Comparison of ENCODE assay signal across 8 cellular contexts in the genomic region with DNA sequence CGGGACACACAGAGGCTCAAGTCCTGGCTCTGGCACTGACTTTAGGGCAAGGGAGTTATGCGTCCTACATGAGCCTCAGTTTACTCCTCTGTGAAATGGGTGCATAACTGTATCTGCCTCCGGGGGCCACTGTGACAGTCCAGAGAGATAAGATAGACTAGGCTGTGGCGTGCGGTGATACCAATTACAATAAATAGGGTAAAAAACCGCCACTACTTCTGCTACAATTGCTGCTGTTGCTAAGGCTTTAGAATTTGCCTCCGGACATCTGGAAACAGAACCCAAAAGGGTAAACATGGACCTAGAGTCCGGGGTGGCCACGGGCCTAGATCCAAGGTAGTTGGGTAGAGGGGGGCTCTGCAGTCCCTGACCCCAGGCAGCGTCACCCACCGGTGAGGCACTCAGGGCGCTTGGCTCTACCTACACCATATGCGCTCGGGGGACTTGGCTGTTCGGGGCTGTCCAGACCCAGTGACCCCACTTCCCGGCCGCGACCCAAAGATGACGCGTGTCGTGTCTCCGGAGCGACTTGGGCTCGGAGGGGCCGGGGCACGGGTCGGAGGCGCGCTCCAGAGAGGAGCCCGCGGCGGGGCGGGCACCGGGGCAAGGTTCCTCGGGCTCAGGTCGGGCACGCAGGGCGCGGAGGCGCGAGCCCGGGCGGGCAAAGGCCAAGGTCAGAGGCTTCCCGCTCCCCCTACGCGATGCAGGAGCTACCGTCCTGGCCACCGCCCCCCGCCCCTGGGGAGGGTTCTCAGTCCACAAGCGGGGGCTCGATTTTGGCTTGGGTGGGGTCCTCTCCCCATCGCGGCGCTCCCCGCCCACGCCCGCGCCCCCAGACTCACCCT. TPM values are rescaled to one million over a fixed set of nuclear protein-coding genes. Genes with fewer than 3 reads are reported as not detected.
DNase-seq lines count a peak whose midpoint lies in the region; ATAC-seq, FAIRE-seq and TF ChIP-seq lines count a peak whose summit lies in the region.

No MANE protein-coding gene starts in this region.

- H3K4me1 Mint-ChIP-seq in MCF 10A (ENCODE audit: insufficient read depth, unreplicated experiment) = peaks cover 6% of the 10 kb centered on the region

- peak overlapping the region; percentile 72 to 80 (median 77) for H3K4me3 ChIP-seq in subcutaneous abdominal adipose tissue (ENCODE audit: low read depth in 1 of 5, low read length in 5 of 5)
- H3K4me3 ChIP-seq in effector memory CD4-positive, alpha-beta T cell (ENCODE audit: insufficient read depth, low read depth, low read length, poor library complexity, severe bottlenecking) = no peak overlapping the region

- DNase-seq in HTR-8/SVneo (ENCODE audit: insufficient read length, low spot score) = no peak
- DNase-seq in MCF 10A (ENCODE audit: unreplicated experiment) = peak; percentile 11
- peak; percentile 85 for DNase-seq in left lobe of liver (ENCODE audit: low spot score)
- no peak for DNase-seq in effector memory CD4-positive, alpha-beta T cell
- no peak for DNase-seq in NCI-H1930 (lab: John Stamatoyannopoulos, UW)

- H3K9me3 ChIP-seq in ES-I3 (ENCODE audit: control insufficient read depth, insufficient read depth, low read length) = no peaks in the 10 kb centered on the region
- no peaks in the 10 kb centered on the region for H3K9me3 ChIP-seq in subcutaneous abdominal adipose tissue (ENCODE audit: control insufficient read depth in 5 of 5, low read length in 5 of 5)
- no peaks in the 10 kb centered on the region for H3K9me3 ChIP-seq in effector memory CD4-positive, alpha-beta T cell (ENCODE audit: control insufficient read depth, low read length)

- peaks cover 5% of the 10 kb centered on the region for H3K36me3 Mint-ChIP-seq in MCF 10A (ENCODE audit: insufficient read depth, unreplicated experiment)

- H3K27me3 ChIP-seq in subcutaneous abdominal adipose tissue (ENCODE audit: control insufficient read depth in 5 of 5, insufficient read depth in 4 of 5, low read length in 5 of 5) = peaks cover 0 to 3% (median 0%) of the 10 kb centered on the region in 5 donors
- peaks cover 6% of the 10 kb centered on the region for H3K27me3 ChIP-seq in effector memory CD4-positive, alpha-beta T cell (replicated peaks; ENCODE audit: control insufficient read depth, insufficient read depth, low read length, poor library complexity, severe bottlenecking)

- H3K36me3 ChIP-seq in ES-I3 (ENCODE audit: insufficient read depth, low read length) (no peaks in the 10 kb centered on the region), subcutaneous abdominal adipose tissue (ENCODE audit: control insufficient read depth in 5 of 5, insufficient read depth in 5 of 5, low read length in 5 of 5) (no peaks in the 10 kb centered on the region)
- no peaks in the 10 kb centered on the region for H3K36me3 ChIP-seq in effector memory CD4-positive, alpha-beta T cell (ENCODE audit: control insufficient read depth, insufficient read depth, low read length)

- TF ChIP-seq CTCF in MCF 10A (IDR thresholded peaks at IDR 0.05; ENCODE audit: unreplicated experiment) = no peak

- H3K4me1 ChIP-seq in ES-I3 (ENCODE audit: insufficient read depth, low read length) (0 out of 2 replicates have a peak, but pooled peaks cover 3% of the 10 kb centered on the region), subcutaneous abdominal adipose tissue (ENCODE audit: control insufficient read depth in 5 of 5, insufficient read depth in 5 of 5, low read length in 5 of 5) (peaks cover 2 to 38% (median 29%) of the 10 kb centered on the region in 5 donors)
- H3K4me1 ChIP-seq in effector memory CD4-positive, alpha-beta T cell (ENCODE audit: control insufficient read depth, insufficient read depth, low read length, poor library complexity, severe bottlenecking) = peaks cover 17% of the 10 kb centered on the region

- H3K4me3 Mint-ChIP-seq in MCF 10A (ENCODE audit: unreplicated experiment) = peak overlapping the region; percentile 79

- H3K9ac ChIP-seq in ES-I3 (ENCODE audit: low read depth, low read length) (peak overlapping the region; percentile 78), subcutaneous abdominal adipose tissue (ENCODE audit: low read length in 5 of 5) (peak overlapping the region; percentile 56 to 84 (median 80))

- CTCF ChIA-PET in MCF 10A (lab: Yijun Ruan, JAX) = no interaction called here

- ATAC-seq in left lobe of liver = peak; percentile 63
- ATAC-seq in GM18868 (IDR thresholded peaks at IDR 0.05; ENCODE audit: unreplicated experiment) = no peak

- H3K27ac Mint-ChIP-seq in MCF 10A (ENCODE audit: low read depth, unreplicated experiment) = peak overlapping the region; percentile 27

- FAIRE-seq in HTR-8/SVneo (lab: Jason Lieb, UNC) = peak; percentile 26

- BruUV-seq in MCF 10A (replicated peaks; lab: Mats Ljungman, UMichigan) = TSS peak; percentile 46

- intact Hi-C loops in MCF 10A (cut with micrococcal nuclease) = loop anchor here (5.0 kb wide), 1 partner anchor 146 kb away; no protein-coding TSS in a partner anchor

- POLR2A ChIA-PET in MCF 10A (lab: Yijun Ruan, JAX) = interaction anchor here (0.7 to 1.8 kb wide), 4 partner anchors 46 to 247 kb away, joined by 3 to 14 read pairs (median 3); no protein-coding TSS in a partner anchor

- H3K27me3 Mint-ChIP-seq in MCF 10A (ENCODE audit: insufficient read depth, unreplicated experiment) = no peaks in the 10 kb centered on the region

- H3K9me3 Mint-ChIP-seq in MCF 10A (ENCODE audit: unreplicated experiment) = no peaks in the 10 kb centered on the region

- peak overlapping the region; percentile 80 for H3K27ac ChIP-seq in subcutaneous abdominal adipose tissue (ENCODE audit: low read depth, low read length)
- no peak overlapping the region for H3K27ac ChIP-seq in effector memory CD4-positive, alpha-beta T cell (ENCODE audit: insufficient read depth, low read length, poor library complexity, severe bottlenecking)

RNA-seq across cellular contexts. Expression of a gene that starts 1.0 kb away (rescaled TPM):
- total RNA-seq in MCF 10A (2022) (8.8 and 11.8 TPM in 2 replicates), left lobe of liver (96.4 TPM)

RNA-seq across cellular contexts. Expression of a gene that starts 55.6 kb away (rescaled TPM):
- total RNA-seq in MCF 10A (2022) = 31.5 and 34.6 TPM in 2 replicates
- total RNA-seq in left lobe of liver = 16.4 TPM

Comparison
In these comparisons a context has a peak if more than half of its experiments do, and no peak if none do; other contexts are left out.
1. DNase-seq: peak in MCF 10A (single experiment) and left lobe of liver (single experiment); none in HTR-8/SVneo (single experiment), effector memory CD4-positive, alpha-beta T cell (0 of 3) and NCI-H1930 (0 of 2).